In the genomic region with DNA sequence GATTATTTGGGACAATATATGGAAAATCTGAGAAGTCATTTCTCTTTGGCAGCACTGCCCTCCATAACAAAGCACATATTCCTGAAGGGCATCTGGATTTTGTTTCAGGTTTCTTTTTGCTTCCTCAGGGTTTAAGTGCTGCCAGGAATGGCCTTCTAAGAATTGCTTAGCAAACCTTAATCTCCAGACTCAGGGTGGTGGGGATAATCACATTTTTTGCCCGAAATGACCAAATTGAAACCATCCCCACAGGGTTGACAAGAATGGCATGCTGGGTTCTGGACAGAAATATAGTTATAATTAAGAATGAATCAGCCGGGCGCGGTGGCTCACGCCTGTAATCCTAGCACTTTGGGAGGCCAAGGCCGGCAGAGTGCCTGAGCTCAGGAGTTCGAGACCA, we compare ENCODE assay signal across 5 cellular contexts. TPM values are rescaled to one million over a fixed set of nuclear protein-coding genes. Genes with fewer than 3 reads are reported as not detected.
"Had no signal": no experiment of that assay in that cellular context is flagged by ENCODE, and none has a peak within 500 bp of the region (broad histone marks: within the 10 kb centered on the region; RNA-seq: fewer than 3 reads in every experiment).

No MANE protein-coding gene starts in this region.

- H3K27ac Mint-ChIP-seq: GM23338, H9 had no signal

- H2AFZ ChIP-seq: GM23338 had no signal

- DNase-seq: H9, HCEC 1CT, IMR-90 had no signal

- H3K4me3 ChIP-seq: GM23338 had no signal

- H3K4me3 Mint-ChIP-seq: GM23338, H9 had no signal

- H3K4me1 Mint-ChIP-seq: GM23338, H9 had no signal

- H3K4me2 ChIP-seq: GM23338 had no signal

- H3K9me3 Mint-ChIP-seq: GM23338, H9 had no signal

- ATAC-seq: GM23338 had no signal

RNA-seq across cellular contexts. Expression of gene MLNR, which starts 21.2 kb away (rescaled TPM):
- total RNA-seq: H9, HT-29, IMR-90 had no signal
- polyA plus RNA-seq: GM23338, IMR-90 had no signal
